8 cellular contexts compared by ENCODE assay signal in the genomic region with DNA sequence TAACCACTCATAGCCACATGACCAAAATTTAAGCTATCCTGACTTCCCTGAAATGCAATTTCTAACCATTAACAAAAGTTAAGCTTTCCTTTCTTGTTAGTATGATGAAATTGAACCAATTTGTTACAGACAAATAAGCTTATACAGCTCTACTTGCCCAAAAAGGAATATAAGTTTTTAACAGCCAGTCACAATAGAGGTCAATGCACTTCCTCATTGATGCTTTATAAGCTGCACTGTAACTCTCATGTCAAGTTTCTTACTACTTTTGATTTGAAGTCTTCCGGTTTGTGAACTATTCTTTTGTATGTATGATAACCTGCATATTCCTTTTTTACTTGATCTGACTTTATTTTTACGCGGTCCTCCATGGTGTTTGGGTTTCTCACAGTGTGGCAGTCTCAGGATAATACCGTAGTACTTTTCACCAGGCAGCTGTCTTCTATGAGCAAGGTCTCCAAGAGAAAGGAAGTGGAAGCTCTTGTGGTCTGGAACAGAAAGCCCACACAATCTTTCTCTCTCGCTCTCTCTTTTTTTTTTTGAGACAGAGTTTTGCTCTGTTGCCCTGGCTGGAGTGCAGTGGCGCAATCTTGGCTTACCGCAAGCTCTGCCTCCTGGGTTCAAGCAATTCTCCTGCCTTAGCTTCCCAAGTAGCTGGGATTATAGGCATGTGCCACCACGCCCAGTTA.
DNase-seq lines count a peak whose midpoint lies in the region; ATAC-seq and TF ChIP-seq lines count a peak whose summit lies in the region.

No MANE protein-coding gene starts in this region.

- peaks cover 16% of the 10 kb centered on the region for H3K27me3 ChIP-seq in lower lobe of right lung (ENCODE audit: low read depth)

- intact Hi-C loops in lower lobe of right lung (cut with DNase I), result no loop called here

- H3K27me3 Mint-ChIP-seq in T-helper 17 cell, result no peaks in the 10 kb centered on the region

- no peaks in the 10 kb centered on the region for H3K36me3 Mint-ChIP-seq in T-helper 17 cell (ENCODE audit: low read depth)

- no peak for TF ChIP-seq CTCF in lower lobe of right lung (IDR thresholded peaks at IDR 0.05)

- peak; percentile 2 for DNase-seq in activated effector memory CD4-positive, alpha-beta T cell treated with Interleukin-2 at 50 U/mL for 16 hours
- DNase-seq in activated effector memory CD4-positive, alpha-beta T cell treated with anti-CD3 and anti-CD28 coated beads, Interleukin-2, amount 50 U/mL, for 16 hours, result no peak
- no peak for DNase-seq in T-helper 17 cell
- peak; percentile 67 for DNase-seq in lower lobe of right lung
- no peak for DNase-seq in COR-L47 (lab: John Stamatoyannopoulos, UW)

- H3K4me3 Mint-ChIP-seq in T-helper 17 cell, result peak overlapping the region; percentile 68

- peak overlapping the region; percentile 70 for H3K27ac Mint-ChIP-seq in T-helper 17 cell

- H3K9me3 ChIP-seq in T-helper 17 cell (ENCODE audit: control insufficient read depth, low read length, poor library complexity, severe bottlenecking) (no peaks in the 10 kb centered on the region), lower lobe of right lung (no peaks in the 10 kb centered on the region)

- H3K4me3 ChIP-seq in lower lobe of right lung, result no peak overlapping the region

- no peaks in the 10 kb centered on the region for H3K36me3 ChIP-seq in lower lobe of right lung

- ATAC-seq in HG03135 (IDR thresholded peaks at IDR 0.05; ENCODE audit: unreplicated experiment), result peak; percentile 82
- ATAC-seq in T-helper 17 cell, result peak; percentile 49
- peak; percentile 57 to 71 for ATAC-seq in lower lobe of right lung
- no peak for ATAC-seq in esophagus mucosa
- ATAC-seq in GM19035 (IDR thresholded peaks at IDR 0.05; ENCODE audit: unreplicated experiment), result no peak

- no peak overlapping the region for H3K27ac ChIP-seq in lower lobe of right lung

- H3K4me1 Mint-ChIP-seq in T-helper 17 cell, result peaks cover 48% of the 10 kb centered on the region

- H3K4me1 ChIP-seq in lower lobe of right lung, result peaks cover 7% of the 10 kb centered on the region

Comparison
In these comparisons a context has a peak if more than half of its experiments do, and no peak if none do; other contexts are left out.
1. DNase-seq: peak in activated effector memory CD4-positive, alpha-beta T cell treated with Interleukin-2 at 50 U/mL for 16 hours (single experiment) and lower lobe of right lung (single experiment); none in activated effector memory CD4-positive, alpha-beta T cell treated with anti-CD3 and anti-CD28 coated beads, Interleukin-2, amount 50 U/mL, for 16 hours (single experiment), T-helper 17 cell (0 of 3) and COR-L47 (single experiment).
2. ATAC-seq: peak in HG03135 (single experiment), T-helper 17 cell (single experiment) and lower lobe of right lung (2 of 2); none in esophagus mucosa (single experiment) and GM19035 (single experiment).